28 cellular contexts compared by ENCODE assay signal in genomic region chr18:36376361-36376760, GRCh38.
DNase-seq lines count a peak whose midpoint lies in the region; FAIRE-seq and TF ChIP-seq lines count a peak whose summit lies in the region.
"Had no signal": no experiment of that assay in that cellular context is flagged by ENCODE, and none has a peak within 500 bp of the region (broad histone marks: within the 10 kb centered on the region; RNA-seq: fewer than 3 reads in every experiment).

No MANE protein-coding gene starts in this region.

- DNase-seq in EL: peak; percentile 33
- peak; percentile 31 for DNase-seq in HS-5 (ENCODE audit: low read depth)
- peak; percentile 27 for DNase-seq in bronchial epithelial cell (ENCODE audit: low read depth)
- no peak for DNase-seq in NCI-H345 treated with DMSO at 0.1 percent for 48 hours (lab: John Stamatoyannopoulos, UW; ENCODE audit: unreplicated experiment)
- DNase-seq in activated CD8-positive, alpha-beta memory T cell treated with anti-CD3 and anti-CD28 coated beads, Interleukin-2, amount 50 U/mL, for 48 hours: no peak
- DNase-seq in SHP77 treated with DMSO at 0.1 percent for 48 hours (lab: John Stamatoyannopoulos, UW): no peak
- DNase-seq in cerebellar nuclear complex (lab: John Stamatoyannopoulos, UW): no peak
- DNase-seq: activated B cell treated with CpG ODN at 0.5 μM for 24 hours; activated CD4-positive, alpha-beta T cell treated with anti-CD3 and anti-CD28 coated beads, Interleukin-2, amount 50 U/mL, for 48 hours; activated effector memory CD4-positive, alpha-beta T cell treated with anti-CD3 and anti-CD28 coated beads, Interleukin-2, amount 50 U/mL, for 16 hours; activated naive CD8-positive, alpha-beta T cell treated with anti-CD3 and anti-CD28 coated beads, Interleukin-2, amount 50 U/mL, for 24 hours; CD4-positive, CD25-positive, alpha-beta regulatory T cell; DMS79; immature natural killer cell; Kasumi-1; left ventricle myocardium superior; NCI-H1048; NCI-H187; NCI-H69; posterior cingulate gyrus; sigmoid colon; T1000 had no signal

- no peaks in the 10 kb centered on the region for H3K9me3 Mint-ChIP-seq in nephron
- H3K9me3 Mint-ChIP-seq: dendritic cell treated with granulocyte-macrophage colony-stimulating factor and Interleukin-4, amounts not matched to agents 40 ng/mL and 50 ng/mL, for 4 days; natural killer cell treated with Interleukin-12 subunit alpha and Interleukin-12 subunit beta and Interleukin-15 and Interleukin-18, amount 100 ng/mL, for 72 hours had no signal

- peak overlapping the region in 2 of 3 experiments; percentile 41 to 62 for H3K27ac Mint-ChIP-seq in nephron
- H3K27ac Mint-ChIP-seq: activated B cell treated with CpG ODN at 0.5 μM for 24 hours; activated naive CD8-positive, alpha-beta T cell treated with anti-CD3 and anti-CD28 coated beads, Interleukin-2, amount 50 U/mL, for 24 hours; CD4-positive, CD25-positive, alpha-beta regulatory T cell; dendritic cell treated with granulocyte-macrophage colony-stimulating factor and Interleukin-4, amounts not matched to agents 40 ng/mL and 50 ng/mL, for 4 days; immature natural killer cell; mesothelial cell of epicardium; natural killer cell treated with Interleukin-12 subunit alpha and Interleukin-12 subunit beta and Interleukin-15 and Interleukin-18, amount 100 ng/mL, for 72 hours had no signal

- H3K4me3 Mint-ChIP-seq in nephron: no peak overlapping the region
- H3K4me3 Mint-ChIP-seq: activated B cell treated with CpG ODN at 0.5 μM for 24 hours; activated naive CD8-positive, alpha-beta T cell treated with anti-CD3 and anti-CD28 coated beads, Interleukin-2, amount 50 U/mL, for 24 hours; CD4-positive, CD25-positive, alpha-beta regulatory T cell; dendritic cell treated with granulocyte-macrophage colony-stimulating factor and Interleukin-4, amounts not matched to agents 40 ng/mL and 50 ng/mL, for 4 days; immature natural killer cell; mesothelial cell of epicardium; natural killer cell treated with Interleukin-12 subunit alpha and Interleukin-12 subunit beta and Interleukin-15 and Interleukin-18, amount 100 ng/mL, for 72 hours had no signal

- no peaks in the 10 kb centered on the region for H3K36me3 ChIP-seq in bronchial epithelial cell (ENCODE audit: control insufficient read depth, insufficient read depth, low read length)
- H3K36me3 ChIP-seq: sigmoid colon, suprapubic skin, vagina had no signal

- peaks cover 10% of the 10 kb centered on the region for H3K36me3 Mint-ChIP-seq in nephron (ENCODE audit: low read depth)
- H3K36me3 Mint-ChIP-seq: CD4-positive, CD25-positive, alpha-beta regulatory T cell; mesothelial cell of epicardium; natural killer cell treated with Interleukin-12 subunit alpha and Interleukin-12 subunit beta and Interleukin-15 and Interleukin-18, amount 100 ng/mL, for 72 hours had no signal

- no peak overlapping the region for H3K4me3 ChIP-seq in bronchial epithelial cell (ENCODE audit: low read depth, low read length)
- H3K4me3 ChIP-seq: sigmoid colon, suprapubic skin, vagina had no signal

- H3K4me1 Mint-ChIP-seq in nephron: peaks cover 62% of the 10 kb centered on the region
- H3K4me1 Mint-ChIP-seq: activated B cell treated with CpG ODN at 0.5 μM for 24 hours; activated naive CD8-positive, alpha-beta T cell treated with anti-CD3 and anti-CD28 coated beads, Interleukin-2, amount 50 U/mL, for 24 hours; CD4-positive, CD25-positive, alpha-beta regulatory T cell; immature natural killer cell had no signal

- FAIRE-seq in bronchial epithelial cell (lab: Jason Lieb, UNC): no peak

- no peak for TF ChIP-seq CTCF in bronchial epithelial cell (IDR thresholded peaks at IDR 0.05; ENCODE audit: insufficient read depth, low read length, severe bottlenecking)
- TF ChIP-seq CTCF in nephron (IDR thresholded peaks at IDR 0.05; ENCODE audit: unreplicated experiment in 3 of 3): no peak

- no peaks in the 10 kb centered on the region for H3K27me3 ChIP-seq in bronchial epithelial cell (ENCODE audit: control insufficient read depth, insufficient read depth, low read length)
- H3K27me3 ChIP-seq: sigmoid colon, suprapubic skin, vagina had no signal

- H3K27me3 Mint-ChIP-seq in nephron (ENCODE audit: low read depth): peaks cover 20% of the 10 kb centered on the region

Comparison
In these comparisons a context has a peak if more than half of its experiments do, and no peak if none do; other contexts are left out.
1. DNase-seq: peak in EL (single experiment), HS-5 (single experiment) and bronchial epithelial cell (single experiment); none in NCI-H345 treated with DMSO at 0.1 percent for 48 hours (single experiment), activated CD8-positive, alpha-beta memory T cell treated with anti-CD3 and anti-CD28 coated beads, Interleukin-2, amount 50 U/mL, for 48 hours (single experiment), SHP77 treated with DMSO at 0.1 percent for 48 hours (single experiment) and cerebellar nuclear complex (0 of 2).